Comparison of ENCODE assay signal across 8 cellular contexts in the genomic region with DNA sequence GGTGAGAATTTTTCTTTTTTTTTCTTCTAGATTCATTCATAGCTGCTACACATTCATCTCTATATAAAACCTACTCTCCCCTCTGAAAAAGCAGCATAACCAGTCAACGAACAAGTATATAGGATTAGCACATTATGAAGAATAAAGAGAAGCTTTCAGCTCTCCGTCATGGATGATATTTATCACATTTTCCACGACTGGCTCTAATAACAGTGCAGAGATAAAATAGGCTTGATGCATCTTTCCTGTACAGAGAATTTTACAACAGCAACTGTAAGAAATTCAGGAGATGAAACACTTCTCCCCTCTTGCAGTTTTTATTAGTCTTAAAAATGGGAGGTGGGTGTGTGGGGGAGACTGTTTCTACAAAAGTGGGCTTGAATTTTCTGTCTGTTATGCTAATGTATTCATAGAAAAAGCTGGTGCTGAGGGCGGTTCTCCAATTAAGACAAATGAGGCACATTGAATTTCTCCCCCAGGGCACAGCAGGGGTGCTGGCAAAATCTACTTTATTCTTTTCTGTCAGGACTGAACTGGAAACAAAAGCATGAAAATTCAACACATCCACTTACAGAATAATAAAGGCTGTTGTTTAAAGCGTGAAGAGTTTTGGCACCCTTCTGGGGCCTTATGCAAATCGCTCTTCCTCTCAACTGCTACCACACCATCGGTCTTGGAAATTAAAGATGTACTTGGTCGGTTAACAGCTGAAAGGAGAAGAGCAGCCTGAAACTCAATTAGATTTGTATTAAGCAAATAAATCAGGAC.
DNase-seq lines count a peak whose midpoint lies in the region; ATAC-seq and TF ChIP-seq lines count a peak whose summit lies in the region.

No MANE protein-coding gene starts in this region.

- DNase-seq in GM20000 (ENCODE audit: low spot score) = peak; percentile 40
- DNase-seq in breast epithelium (ENCODE audit: low spot score in 2 of 2) = peak in 1 of 2 donors; percentile 31
- no peak for DNase-seq in MV-4-11 (lab: John Stamatoyannopoulos, UW)
- DNase-seq in left ventricle myocardium superior = no peak
- DNase-seq in naive thymus-derived CD8-positive, alpha-beta T cell = no peak
- no peak for DNase-seq in RPMI8226

- peaks cover 0 to 43% (median 0%) of the 10 kb centered on the region in 4 donors for H3K4me1 Mint-ChIP-seq in naive thymus-derived CD8-positive, alpha-beta T cell

- no peaks in the 10 kb centered on the region for H3K27me3 Mint-ChIP-seq in naive thymus-derived CD8-positive, alpha-beta T cell

- ATAC-seq in HG03457 (IDR thresholded peaks at IDR 0.05; ENCODE audit: unreplicated experiment) (peak; percentile 85), left ventricle myocardium superior (no peak)
- no peak for ATAC-seq in naive thymus-derived CD8-positive, alpha-beta T cell

- peaks cover 0 to 26% (median 4%) of the 10 kb centered on the region in 9 donors for H3K9me3 Mint-ChIP-seq in naive thymus-derived CD8-positive, alpha-beta T cell

- no peak overlapping the region for H3K27ac Mint-ChIP-seq in naive thymus-derived CD8-positive, alpha-beta T cell

- peak overlapping the region in 2 of 10 experiments; percentile 18 to 39; a peak in 2 of 20 replicates for H3K4me3 ChIP-seq in BLaER1 treated with 17β-estradiol and CSF1 and Interleukin-3, amounts not matched to agents 10 nM and 100 nM
- H3K4me3 ChIP-seq in breast epithelium = no peak overlapping the region

- H3K4me2 ChIP-seq in BLaER1 treated with 17β-estradiol and CSF1 and Interleukin-3, amounts not matched to agents 10 nM and 100 nM = peak overlapping the region; percentile 4 to 88 (median 64); a peak in 21 of 22 replicates

- POLR2A ChIA-PET in naive thymus-derived CD8-positive, alpha-beta T cell (lab: Charles Lee) = no interaction called here

- peaks cover 10 to 59% (median 46%) of the 10 kb centered on the region in 10 experiments; a peak in 19 of 20 replicates for H3K4me1 ChIP-seq in BLaER1 treated with 17β-estradiol and CSF1 and Interleukin-3, amounts not matched to agents 10 nM and 100 nM
- H3K4me1 ChIP-seq in breast epithelium = peaks cover 0 to 8% of the 10 kb centered on the region in 2 donors

- no peaks in the 10 kb centered on the region for H3K27me3 ChIP-seq in BLaER1 treated with 17β-estradiol and CSF1 and Interleukin-3, amounts not matched to agents 10 nM and 100 nM
- no peaks in the 10 kb centered on the region for H3K27me3 ChIP-seq in breast epithelium

- peaks cover 32 to 54% (median 45%) of the 10 kb centered on the region in 11 experiments for H3K9me3 ChIP-seq in BLaER1 treated with 17β-estradiol and CSF1 and Interleukin-3, amounts not matched to agents 10 nM and 100 nM (replicated peaks in 1 of 11)
- H3K9me3 ChIP-seq in breast epithelium = peaks cover 10 to 15% of the 10 kb centered on the region in 2 donors

- peak overlapping the region in 4 of 11 experiments; percentile 2 to 61 (median 22); a peak in 7 of 22 replicates for H3K9ac ChIP-seq in BLaER1 treated with 17β-estradiol and CSF1 and Interleukin-3, amounts not matched to agents 10 nM and 100 nM

- intact Hi-C loops in breast epithelium (cut with DNase I; ENCODE audit: low total_unique reads) (no loop called here), left ventricle myocardium superior (cut with micrococcal nuclease) (no loop called here)

- TF ChIP-seq POLR2A in breast epithelium (IDR thresholded peaks at IDR 0.05) = no peak

- peaks cover 0 to 10% (median 0%) of the 10 kb centered on the region in 11 experiments; a peak in 1 of 22 replicates for H3K36me3 ChIP-seq in BLaER1 treated with 17β-estradiol and CSF1 and Interleukin-3, amounts not matched to agents 10 nM and 100 nM
- H3K36me3 ChIP-seq in breast epithelium = no peaks in the 10 kb centered on the region

- H3K27ac ChIP-seq in BLaER1 treated with 17β-estradiol and CSF1 and Interleukin-3, amounts not matched to agents 10 nM and 100 nM = peak overlapping the region in 5 of 11 experiments; percentile 2 to 38 (median 17); a peak in 3 of 22 replicates
- H3K27ac ChIP-seq in breast epithelium = peak overlapping the region; percentile 48 to 63

- no peak overlapping the region for H3K4me3 Mint-ChIP-seq in naive thymus-derived CD8-positive, alpha-beta T cell

- no peak for TF ChIP-seq CTCF in GM20000 (IDR thresholded peaks at IDR 0.05; ENCODE audit: extremely low read depth, missing control alignments)
- TF ChIP-seq CTCF in breast epithelium (IDR thresholded peaks at IDR 0.05) = no peak

- H3K36me3 Mint-ChIP-seq in naive thymus-derived CD8-positive, alpha-beta T cell = no peaks in the 10 kb centered on the region

- H4K20me1 ChIP-seq in BLaER1 treated with 17β-estradiol and CSF1 and Interleukin-3, amounts not matched to agents 10 nM and 100 nM = no peaks in the 10 kb centered on the region
